ENCODE assay signal across 11 cellular contexts in the genomic region with DNA sequence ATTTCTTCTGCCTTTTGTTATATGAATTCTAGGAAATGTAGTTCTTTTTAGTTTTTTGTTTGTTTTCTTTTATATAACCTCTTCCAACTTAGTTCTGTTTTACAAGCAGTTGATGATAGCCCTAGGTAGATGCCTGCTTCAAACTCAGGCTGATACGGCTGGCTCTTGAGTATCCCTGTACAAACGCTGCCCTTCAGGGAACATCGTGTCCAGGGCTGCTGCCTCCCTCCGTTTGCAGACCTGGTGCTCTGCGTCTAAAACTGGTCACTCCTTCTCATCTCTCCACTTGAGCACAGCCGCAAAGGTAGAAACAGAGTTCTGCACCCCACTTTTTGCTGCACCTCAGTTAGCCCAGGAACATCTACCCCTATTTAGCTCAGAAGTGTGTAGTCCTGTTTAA.
DNase-seq lines count a peak whose midpoint lies in the region; ATAC-seq and TF ChIP-seq lines count a peak whose summit lies in the region.
"Had no signal": no experiment of that assay in that cellular context is flagged by ENCODE, and none has a peak within 500 bp of the region (broad histone marks: within the 10 kb centered on the region; RNA-seq: fewer than 3 reads in every experiment).

No MANE protein-coding gene starts in this region.

- no peaks in the 10 kb centered on the region for H3K27me3 ChIP-seq in GM23248 (replicated peaks; ENCODE audit: insufficient read depth)
- H3K27me3 ChIP-seq in SK-N-SH (ENCODE audit: insufficient read depth), result no peaks in the 10 kb centered on the region
- no peaks in the 10 kb centered on the region for H3K27me3 ChIP-seq in hepatocyte
- no peaks in the 10 kb centered on the region for H3K27me3 ChIP-seq in smooth muscle cell (ENCODE audit: low read depth)

- CTCF ChIA-PET in SK-N-SH (lab: Yijun Ruan, JAX), result interaction anchor here (0.9 kb wide), 1 partner anchor 23 kb away, joined by 3 read pairs; no protein-coding TSS in a partner anchor

- POLR2A ChIA-PET in SK-N-SH (lab: Yijun Ruan, JAX), result no interaction called here

- TF ChIP-seq CTCF in SK-N-SH (IDR thresholded peaks at IDR 0.05) (no peak), hepatocyte (IDR thresholded peaks at IDR 0.05; ENCODE audit: poor library complexity) (no peak), smooth muscle cell (IDR thresholded peaks at IDR 0.05; ENCODE audit: borderline replicate concordance, insufficient read depth, poor library complexity, severe bottlenecking) (no peak), osteocyte (IDR thresholded peaks at IDR 0.05) (no peak)

- peaks cover 0 to 4% of the 10 kb centered on the region in 2 donors for H3K9me3 Mint-ChIP-seq in activated T-cell treated with anti-CD3 and anti-CD28 coated beads, Interleukin-2, amount 50 U/mL, for 72 hours
- H3K9me3 Mint-ChIP-seq in osteocyte (ENCODE audit: unreplicated experiment), result no peaks in the 10 kb centered on the region

- H3K9me2 ChIP-seq in GM23248 (ENCODE audit: insufficient read depth) (no peaks in the 10 kb centered on the region), SK-N-SH (no peaks in the 10 kb centered on the region), hepatocyte (replicated peaks; ENCODE audit: insufficient read depth) (no peaks in the 10 kb centered on the region)

- no peak for ATAC-seq in activated T-cell treated with anti-CD3 and anti-CD28 coated beads, Interleukin-2, amount 50 U/mL, for 72 hours (replicated peaks in 1 of 2)

- H3K36me3 Mint-ChIP-seq in activated T-cell treated with anti-CD3 and anti-CD28 coated beads, Interleukin-2, amount 50 U/mL, for 72 hours (ENCODE audit: insufficient read depth in 2 of 2), result peaks cover 0 to 3% of the 10 kb centered on the region in 2 donors
- no peaks in the 10 kb centered on the region for H3K36me3 Mint-ChIP-seq in osteocyte (ENCODE audit: unreplicated experiment)
- H3K36me3 Mint-ChIP-seq: CD4-positive, alpha-beta memory T cell had no signal

- no peak overlapping the region for H2AFZ ChIP-seq in GM23248
- H2AFZ ChIP-seq in SK-N-SH (ENCODE audit: low read depth), result no peak overlapping the region
- no peak overlapping the region for H2AFZ ChIP-seq in hepatocyte
- no peak overlapping the region for H2AFZ ChIP-seq in smooth muscle cell (ENCODE audit: low read depth)

- TF ChIP-seq RAD21 in SK-N-SH (IDR thresholded peaks at IDR 0.05; ENCODE audit: low read length), result no peak

- no peak for TF ChIP-seq EP300 in SK-N-SH (IDR thresholded peaks at IDR 0.05; ENCODE audit: borderline replicate concordance in 1 of 2, low read depth in 1 of 2, low read length in 1 of 2)

- H3K4me3 ChIP-seq in GM23248, result no peak overlapping the region
- no peak overlapping the region for H3K4me3 ChIP-seq in SK-N-SH (ENCODE audit: low read depth in 2 of 2, low read length in 1 of 2)
- H3K4me3 ChIP-seq in hepatocyte, result no peak overlapping the region
- H3K4me3 ChIP-seq in smooth muscle cell, result no peak overlapping the region

- H3F3A ChIP-seq in GM23248 (ENCODE audit: insufficient read depth) (no peaks in the 10 kb centered on the region), SK-N-SH (replicated peaks; ENCODE audit: insufficient read depth) (peaks cover 13% of the 10 kb centered on the region), smooth muscle cell (ENCODE audit: low read depth) (peaks cover 7% of the 10 kb centered on the region)

- H3K79me2 ChIP-seq in GM23248 (ENCODE audit: insufficient read depth), result no peaks in the 10 kb centered on the region
- H3K79me2 ChIP-seq in SK-N-SH (ENCODE audit: insufficient read depth), result peaks cover 8% of the 10 kb centered on the region
- no peaks in the 10 kb centered on the region for H3K79me2 ChIP-seq in hepatocyte
- H3K79me2 ChIP-seq in smooth muscle cell (ENCODE audit: low read depth), result no peaks in the 10 kb centered on the region

- peak overlapping the region; percentile 69 for H3K4me2 ChIP-seq in GM23248 (ENCODE audit: unreplicated experiment)
- peak overlapping the region; percentile 61 for H3K4me2 ChIP-seq in SK-N-SH
- H3K4me2 ChIP-seq in hepatocyte, result peak overlapping the region; percentile 68
- H3K4me2 ChIP-seq in smooth muscle cell, result peak overlapping the region; percentile 73

- H3K9me3 ChIP-seq in GM23248 (ENCODE audit: low read depth) (no peaks in the 10 kb centered on the region), SK-N-SH (no peaks in the 10 kb centered on the region), hepatocyte (ENCODE audit: low read depth) (no peaks in the 10 kb centered on the region), smooth muscle cell (replicated peaks; ENCODE audit: low read depth) (no peaks in the 10 kb centered on the region)

- WGBS in GM23248 (ENCODE audit: low coverage in 1 of 2, low lambda C conversion rate in 2 of 2, missing lambda C conversion rate in 2 of 2), 2 experiments, result 78 to 82% methylated on average over 6 of the region's 6 CpGs
- 73% methylated on average over 6 of the region's 6 CpGs for WGBS in SK-N-SH (ENCODE audit: low lambda C conversion rate)
- WGBS in hepatocyte (ENCODE audit: low lambda C conversion rate, missing lambda C conversion rate), result 52% methylated on average over 6 of the region's 6 CpGs
- 67% methylated on average over 6 of the region's 6 CpGs for WGBS in smooth muscle cell (ENCODE audit: low lambda C conversion rate)

- peaks cover 25% of the 10 kb centered on the region for H3K4me1 Mint-ChIP-seq in activated T-cell treated with anti-CD3 and anti-CD28 coated beads, Interleukin-2, amount 50 U/mL, for 72 hours (ENCODE audit: low read depth)
- H3K4me1 Mint-ChIP-seq in osteocyte (ENCODE audit: unreplicated experiment), result peaks cover 19% of the 10 kb centered on the region

- H3K36me3 ChIP-seq in GM23248 (ENCODE audit: low read depth), result no peaks in the 10 kb centered on the region
- no peaks in the 10 kb centered on the region for H3K36me3 ChIP-seq in SK-N-SH (replicated peaks in 1 of 2; ENCODE audit: control insufficient read depth in 1 of 2, insufficient read depth in 2 of 2, low read length in 1 of 2)
- no peaks in the 10 kb centered on the region for H3K36me3 ChIP-seq in hepatocyte (replicated peaks; ENCODE audit: insufficient read depth, low read depth)
- peaks cover 3% of the 10 kb centered on the region for H3K36me3 ChIP-seq in smooth muscle cell (ENCODE audit: low read depth)

- H4K20me1 ChIP-seq in GM23248 (ENCODE audit: insufficient read depth) (no peaks in the 10 kb centered on the region), SK-N-SH (ENCODE audit: insufficient read depth) (no peaks in the 10 kb centered on the region), hepatocyte (ENCODE audit: insufficient read depth, poor library complexity, severe bottlenecking) (no peaks in the 10 kb centered on the region), smooth muscle cell (ENCODE audit: low read depth) (no peaks in the 10 kb centered on the region)

- no peak overlapping the region for H3K27ac Mint-ChIP-seq in activated T-cell treated with anti-CD3 and anti-CD28 coated beads, Interleukin-2, amount 50 U/mL, for 72 hours
- no peak overlapping the region for H3K27ac Mint-ChIP-seq in osteocyte (ENCODE audit: unreplicated experiment)
- H3K27ac Mint-ChIP-seq: CD4-positive, alpha-beta memory T cell had no signal

- peaks cover 5% of the 10 kb centered on the region for H3K27me3 Mint-ChIP-seq in activated T-cell treated with anti-CD3 and anti-CD28 coated beads, Interleukin-2, amount 50 U/mL, for 72 hours (ENCODE audit: low read depth)
- no peaks in the 10 kb centered on the region for H3K27me3 Mint-ChIP-seq in osteocyte (ENCODE audit: unreplicated experiment)
- H3K27me3 Mint-ChIP-seq: CD4-positive, alpha-beta memory T cell had no signal

- H3K9ac ChIP-seq in GM23248 (no peak overlapping the region), SK-N-SH (peak overlapping the region; percentile 38; the same call in 1 of the 2 replicates), smooth muscle cell (ENCODE audit: low read depth) (no peak overlapping the region)

- peak overlapping the region in 1 of 2 donors; percentile 59 for H3K4me3 Mint-ChIP-seq in activated T-cell treated with anti-CD3 and anti-CD28 coated beads, Interleukin-2, amount 50 U/mL, for 72 hours
- no peak overlapping the region for H3K4me3 Mint-ChIP-seq in osteocyte (ENCODE audit: unreplicated experiment)

- in situ Hi-C loops in GM23248 (cut with MboI), result no loop called here

- H3K27ac ChIP-seq in GM23248 (no peak overlapping the region), SK-N-SH (ENCODE audit: low read depth in 2 of 2, low read length in 1 of 2) (peak overlapping the region; percentile 90 to 94), hepatocyte (peak overlapping the region; percentile 88), smooth muscle cell (ENCODE audit: low read depth) (peak overlapping the region; percentile 74)

- DNase-seq in GM23248, result no peak
- DNase-seq in SK-N-SH, result no peak
- no peak for DNase-seq in hepatocyte (ENCODE audit: low spot score)
- no peak for DNase-seq in smooth muscle cell (lab: John Stamatoyannopoulos, UW; ENCODE audit: unreplicated experiment)
- DNase-seq in activated T-cell treated with anti-CD3 and anti-CD28 coated beads, Interleukin-2, amount 50 U/mL, for 72 hours, result no peak
- DNase-seq in osteocyte (ENCODE audit: extremely low spot score, unreplicated experiment), result no peak
- no peak for DNase-seq in dermis blood vessel endothelial cell
- DNase-seq in amygdala (lab: John Stamatoyannopoulos, UW), result no peak
- DNase-seq: activated T-cell treated with anti-CD3 and anti-CD28 coated beads for 4 hours; CD4-positive, alpha-beta memory T cell; NCI-H345 had no signal

- H3K4me1 ChIP-seq in GM23248 (ENCODE audit: insufficient read depth), result peaks cover 5% of the 10 kb centered on the region
- peaks cover 28 to 32% of the 10 kb centered on the region in 2 experiments for H3K4me1 ChIP-seq in SK-N-SH (ENCODE audit: control insufficient read depth in 1 of 2, insufficient read depth in 2 of 2, low read depth in 1 of 2, low read length in 1 of 2)
- peaks cover 18% of the 10 kb centered on the region for H3K4me1 ChIP-seq in hepatocyte (ENCODE audit: insufficient read depth)
- peaks cover 3% of the 10 kb centered on the region for H3K4me1 ChIP-seq in smooth muscle cell (ENCODE audit: low read depth)

TF ChIP-seq in SK-N-SH, 30 proteins besides CTCF, POLR2A, EP300 and RAD21 (continues in another document):
- no peak for TF ChIP-seq RFX5 (IDR thresholded peaks at IDR 0.05; ENCODE audit: low read length)
- no peak for TF ChIP-seq MXI1 (IDR thresholded peaks at IDR 0.05; ENCODE audit: low read depth, low read length)
- TF ChIP-seq NFIC (IDR thresholded peaks at IDR 0.05; ENCODE audit: borderline replicate concordance), result no peak
- no peak for TF ChIP-seq RXRA (IDR thresholded peaks at IDR 0.05; ENCODE audit: borderline replicate concordance, low read depth)
- no peak for TF ChIP-seq FOXM1 (IDR thresholded peaks at IDR 0.05; ENCODE audit: low read depth)
